ENCODE assay signal across 8 cellular contexts in the genomic region with DNA sequence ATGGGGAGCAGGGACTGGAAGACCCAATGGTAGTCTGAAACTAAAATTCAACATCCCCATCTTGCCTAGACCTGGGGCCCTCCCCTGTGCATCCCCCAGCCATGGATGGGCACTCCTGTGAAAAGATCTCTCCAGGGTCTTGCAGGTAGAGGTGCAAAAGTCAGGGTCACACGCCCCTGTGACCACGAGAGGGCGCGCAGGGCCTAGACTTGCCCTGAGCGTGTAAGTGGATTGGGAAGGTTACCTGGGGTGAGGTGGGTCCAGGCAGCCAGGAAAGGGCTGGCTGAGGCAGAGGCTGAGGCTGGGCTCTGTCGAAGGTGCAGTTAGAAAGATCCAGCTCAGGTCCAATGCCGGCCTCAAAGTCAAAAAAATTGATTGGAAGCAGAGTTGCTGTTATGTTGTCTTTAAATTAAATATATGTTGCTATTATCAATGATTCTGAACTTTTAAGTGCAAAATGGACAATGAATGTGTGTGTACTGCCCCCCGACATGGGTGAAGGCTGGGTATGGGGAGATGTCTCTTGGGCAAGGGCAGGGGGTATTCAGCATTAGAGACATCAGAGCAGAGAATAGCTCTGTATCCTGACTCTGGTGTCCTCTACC. TPM values are rescaled to one million over a fixed set of nuclear protein-coding genes. Genes with fewer than 3 reads are reported as not detected.
DNase-seq lines count a peak whose midpoint lies in the region; ATAC-seq and TF ChIP-seq lines count a peak whose summit lies in the region.

No MANE protein-coding gene starts in this region.

- H3K79me2 ChIP-seq in H9 (ENCODE audit: insufficient read depth, low read length) (no peaks in the 10 kb centered on the region), parathyroid adenoma (no peaks in the 10 kb centered on the region)

- no peak overlapping the region for H4K5ac ChIP-seq in H9 (ENCODE audit: insufficient read length, low read depth, low read length)

- peak; percentile 93 for DNase-seq in H9
- peak; percentile 96 to 100 for DNase-seq in NCI-H526 (lab: John Stamatoyannopoulos, UW)
- DNase-seq in activated T-cell treated with anti-CD3 and anti-CD28 coated beads for 1 hour (ENCODE audit: low read depth) = peak; percentile 43
- peak; percentile 31 for DNase-seq in fibroblast of peridontal ligament (ENCODE audit: extremely low read depth)
- DNase-seq in NCI-H2171 treated with DMSO at 0.1 percent for 48 hours (lab: John Stamatoyannopoulos, UW) = no peak

- no peak overlapping the region for H3K14ac ChIP-seq in H9 (ENCODE audit: insufficient read depth, low read length)

- H3K4ac ChIP-seq in H9 (ENCODE audit: low read depth, low read length) = no peak overlapping the region

- peaks cover 77% of the 10 kb centered on the region for H3K27me3 Mint-ChIP-seq in H9 (ENCODE audit: low read depth)

- peaks cover 6% of the 10 kb centered on the region; the same call in 1 of the 2 replicates for H4K20me1 ChIP-seq in BLaER1
- no peaks in the 10 kb centered on the region for H4K20me1 ChIP-seq in H9 (ENCODE audit: control insufficient read depth, insufficient read depth, insufficient read length)

- H2BK20ac ChIP-seq in H9 (ENCODE audit: low read depth, low read length, poor library complexity, severe bottlenecking) = no peak overlapping the region

- no peak overlapping the region for H4K8ac ChIP-seq in H9 (replicated peaks; ENCODE audit: insufficient read length, low read depth, low read length)

- peaks cover 13 to 25% of the 10 kb centered on the region in 2 experiments for H3K4me1 Mint-ChIP-seq in H9

- no peak overlapping the region for H3T11ph ChIP-seq in H9 (ENCODE audit: low read length)

- H3K56ac ChIP-seq in H9 (ENCODE audit: insufficient read length, low read depth, low read length) = no peak overlapping the region

- H3K9ac ChIP-seq in BLaER1 (no peak overlapping the region), H9 (ENCODE audit: extremely low read depth, insufficient read length, low read length) (no peak overlapping the region), parathyroid adenoma (no peak overlapping the region)

- H2AK5ac ChIP-seq in H9 (ENCODE audit: insufficient read length, low read length) = no peak overlapping the region

- H3K79me1 ChIP-seq in H9 (ENCODE audit: insufficient read depth, low read depth, low read length, poor library complexity, severe bottlenecking) = no peaks in the 10 kb centered on the region

- no peaks in the 10 kb centered on the region for H3K36me3 Mint-ChIP-seq in H9 (ENCODE audit: insufficient read depth in 1 of 3, low read depth in 3 of 3)

- no peak overlapping the region for H2AFZ ChIP-seq in H9 (ENCODE audit: low read length)
- H2AFZ ChIP-seq in parathyroid adenoma = no peak overlapping the region

- H3K27me3 ChIP-seq in BLaER1 (peaks cover 15% of the 10 kb centered on the region), H9 (ENCODE audit: insufficient read depth, low read length) (peaks cover 2% of the 10 kb centered on the region; the same call in 1 of the 2 replicates), parathyroid adenoma (ENCODE audit: control insufficient read depth, insufficient read depth, low read length) (no peaks in the 10 kb centered on the region)

- no peak overlapping the region for H2BK15ac ChIP-seq in H9 (ENCODE audit: low read depth, low read length)

- no peaks in the 10 kb centered on the region for H3K9me3 ChIP-seq in BLaER1
- H3K9me3 ChIP-seq in H9 (ENCODE audit: control insufficient read depth, low read depth, low read length) = no peaks in the 10 kb centered on the region
- H3K9me3 ChIP-seq in parathyroid adenoma (ENCODE audit: control insufficient read depth, low read length) = no peaks in the 10 kb centered on the region

- H3K23ac ChIP-seq in H9 (ENCODE audit: insufficient read length, low read depth, low read length) = no peak overlapping the region

- H2BK5ac ChIP-seq in H9 (ENCODE audit: insufficient read length, low read length) = no peak overlapping the region

- no peak overlapping the region; a peak in 1 of 7 replicates for H3K27ac Mint-ChIP-seq in H9

- WGBS in H9 (ENCODE audit: extremely low coverage, insufficient read length, low lambda C conversion rate) = no CpG with 5 or more reads among the region's 8 CpGs

- peak overlapping the region; percentile 74 for H3K4me2 ChIP-seq in BLaER1
- no peak overlapping the region for H3K4me2 ChIP-seq in H9 (ENCODE audit: insufficient read depth, insufficient read length, low read length)
- no peak overlapping the region for H3K4me2 ChIP-seq in parathyroid adenoma (ENCODE audit: low read length)

- TF ChIP-seq CTCF in H9 (conservative IDR thresholded peaks at IDR 0.05) = peak; percentile 95
- TF ChIP-seq CTCF in parathyroid adenoma (IDR thresholded peaks at IDR 0.05) = peak; percentile 77

- H3K4me3 ChIP-seq in BLaER1 (no peak overlapping the region), parathyroid adenoma (ENCODE audit: low read depth, low read length) (no peak overlapping the region)

- H3K4me1 ChIP-seq in BLaER1 (peaks cover 35% of the 10 kb centered on the region), H9 (ENCODE audit: insufficient read depth, low read length) (no peaks in the 10 kb centered on the region), parathyroid adenoma (peaks cover 14% of the 10 kb centered on the region)

- no peak overlapping the region for H2BK12ac ChIP-seq in H9 (ENCODE audit: insufficient read length, low read depth, low read length)

- H3K4me3 Mint-ChIP-seq in H9 = peak overlapping the region in 1 of 2 experiments; percentile 25; a peak in 2 of 5 replicates

- no peak for ATAC-seq in GM21723 (IDR thresholded peaks at IDR 0.05; ENCODE audit: unreplicated experiment)

- H3K36me3 ChIP-seq in BLaER1 = no peaks in the 10 kb centered on the region
- H3K36me3 ChIP-seq in parathyroid adenoma (ENCODE audit: control insufficient read depth, insufficient read depth, low read length) = no peaks in the 10 kb centered on the region

- peaks cover under 1% of the 10 kb centered on the region for H3K23me2 ChIP-seq in H9 (ENCODE audit: insufficient read length, low read depth, low read length, poor library complexity, severe bottlenecking)

- H3K9me3 Mint-ChIP-seq in H9 = no peaks in the 10 kb centered on the region; a peak in 1 of 5 replicates

- no peak overlapping the region for H2BK120ac ChIP-seq in H9 (ENCODE audit: low read depth, low read length, poor library complexity, severe bottlenecking)

- H3K18ac ChIP-seq in H9 (ENCODE audit: insufficient read length, low read depth, low read length) = no peak overlapping the region

- no peak overlapping the region for H4K91ac ChIP-seq in H9 (ENCODE audit: insufficient read length, low read depth, low read length)

- H3K27ac ChIP-seq in BLaER1 (no peak overlapping the region), H9 (ENCODE audit: insufficient read length, low read depth, low read length) (no peak overlapping the region), parathyroid adenoma (peak overlapping the region; percentile 11)

RNA-seq across cellular contexts. Expression of gene POU2F3, which starts 4.8 kb away (rescaled TPM):
- total RNA-seq in H9 (2021) = 1.1 and 1.3 TPM in 2 replicates

RNA-seq across cellular contexts. Expression of gene OAF, which starts 24.3 kb away (rescaled TPM):
- 1.1 and 1.6 TPM in 2 replicates for total RNA-seq in H9 (2021)
